In genomic region chr1:192810253-192810880, GRCh38 we compare ENCODE assay signal across 8 cellular contexts. TPM values are rescaled to one million over a fixed set of nuclear protein-coding genes. Genes with fewer than 3 reads are reported as not detected.
DNase-seq lines count a peak whose midpoint lies in the region; ATAC-seq, FAIRE-seq and TF ChIP-seq lines count a peak whose summit lies in the region.

No MANE protein-coding gene starts in this region.

- TF ChIP-seq CTCF in GM23338 (conservative IDR thresholded peaks at IDR 0.05; ENCODE audit: low read depth in 2 of 2), result no peak
- TF ChIP-seq CTCF in OCI-LY3 (IDR thresholded peaks at IDR 0.05; ENCODE audit: low read depth, low read length), result no peak
- no peak for TF ChIP-seq CTCF in neural progenitor cell (IDR thresholded peaks at IDR 0.05)

- no peak for FAIRE-seq in frontal cortex (lab: Jason Lieb, UNC)

- peaks cover 6% of the 10 kb centered on the region; the same call in 1 of the 2 replicates for H3K79me2 ChIP-seq in GM23338 (replicated peaks; ENCODE audit: insufficient read depth)
- H3K79me2 ChIP-seq in OCI-LY3 (ENCODE audit: low read length), result peaks cover 8% of the 10 kb centered on the region; the same call in 1 of the 2 replicates
- no peaks in the 10 kb centered on the region for H3K79me2 ChIP-seq in neural progenitor cell (ENCODE audit: low read depth)

- no peaks in the 10 kb centered on the region for H3K9me3 ChIP-seq in OCI-LY3 (ENCODE audit: insufficient read depth, low read length)
- H3K9me3 ChIP-seq in neural progenitor cell (ENCODE audit: low read depth), result no peaks in the 10 kb centered on the region

- H3K27ac Mint-ChIP-seq in GM23338 (no peak overlapping the region), neural progenitor cell (peak overlapping the region; percentile 47)
- H3K27ac Mint-ChIP-seq in effector memory CD8-positive, alpha-beta T cell, result peak overlapping the region; percentile 70 to 98

- H3K4me3 Mint-ChIP-seq in GM23338 (peak overlapping the region; percentile 96), neural progenitor cell (peak overlapping the region; percentile 99)
- H3K4me3 Mint-ChIP-seq in effector memory CD8-positive, alpha-beta T cell, result peak overlapping the region; percentile 97 to 100

- H3K36me3 ChIP-seq in GM23338 (ENCODE audit: insufficient read depth), result peaks cover 9% of the 10 kb centered on the region
- peaks cover 24% of the 10 kb centered on the region for H3K36me3 ChIP-seq in OCI-LY3 (replicated peaks; ENCODE audit: low read depth, low read length)
- no peaks in the 10 kb centered on the region for H3K36me3 ChIP-seq in neural progenitor cell

- H3K36me3 Mint-ChIP-seq in GM23338 (ENCODE audit: low read depth) (peaks cover 11% of the 10 kb centered on the region; the same call in 2 of the 3 replicates), neural progenitor cell (peaks cover 8% of the 10 kb centered on the region)
- peaks cover 56% of the 10 kb centered on the region for H3K36me3 Mint-ChIP-seq in effector memory CD8-positive, alpha-beta T cell (ENCODE audit: insufficient read depth)

- peak; percentile 65 for DNase-seq in DMS53 (lab: John Stamatoyannopoulos, UW)
- no peak for DNase-seq in GM23338 (ENCODE audit: low spot score)
- no peak for DNase-seq in effector memory CD8-positive, alpha-beta T cell
- peak; percentile 84 for DNase-seq in neural progenitor cell (ENCODE audit: low spot score)
- no peak for DNase-seq in epidermal melanocyte (ENCODE audit: insufficient read length, low spot score)
- DNase-seq in frontal cortex (ENCODE audit: low spot score in 2 of 2), result no peak
- DNase-seq in foreskin melanocyte, result no peak

- H3K9ac ChIP-seq in OCI-LY3 (ENCODE audit: low read length) (peak overlapping the region; percentile 71), neural progenitor cell (no peak overlapping the region)

- peak overlapping the region; percentile 93 for H3K4me3 ChIP-seq in GM23338
- peak overlapping the region; percentile 81 for H3K4me3 ChIP-seq in OCI-LY3 (ENCODE audit: low read length)
- H3K4me3 ChIP-seq in neural progenitor cell, result peak overlapping the region; percentile 86

- peak; percentile 3; the same call in 2 of the 3 replicates for ATAC-seq in GM23338
- no peak for ATAC-seq in effector memory CD8-positive, alpha-beta T cell (replicated peaks)

- no peaks in the 10 kb centered on the region; the same call in 1 of the 2 replicates for H3F3A ChIP-seq in GM23338 (replicated peaks; ENCODE audit: low read depth)
- peaks cover 18% of the 10 kb centered on the region for H3F3A ChIP-seq in neural progenitor cell (ENCODE audit: low read depth)

- H3K27ac ChIP-seq in GM23338 (ENCODE audit: low read depth) (no peak overlapping the region), OCI-LY3 (ENCODE audit: low read length) (peak overlapping the region; percentile 60), neural progenitor cell (no peak overlapping the region)

- H3K4me1 Mint-ChIP-seq in GM23338 (peaks cover 25% of the 10 kb centered on the region), neural progenitor cell (peaks cover 28% of the 10 kb centered on the region)
- H3K4me1 Mint-ChIP-seq in effector memory CD8-positive, alpha-beta T cell (ENCODE audit: low read depth in 2 of 2), result peaks cover 28 to 29% of the 10 kb centered on the region in 2 donors

- no peaks in the 10 kb centered on the region; the same call in 2 of the 3 replicates for H3K9me3 Mint-ChIP-seq in GM23338
- no peaks in the 10 kb centered on the region for H3K9me3 Mint-ChIP-seq in effector memory CD8-positive, alpha-beta T cell
- H3K9me3 Mint-ChIP-seq in neural progenitor cell, result no peaks in the 10 kb centered on the region

- H3K27me3 Mint-ChIP-seq in GM23338 (ENCODE audit: insufficient read depth, low read depth, poor library complexity) (peaks cover 18% of the 10 kb centered on the region), neural progenitor cell (ENCODE audit: insufficient read depth, low read depth) (peaks cover 5% of the 10 kb centered on the region)
- H3K27me3 Mint-ChIP-seq in effector memory CD8-positive, alpha-beta T cell, result no peaks in the 10 kb centered on the region

- H4K20me1 ChIP-seq in GM23338 (replicated peaks; ENCODE audit: insufficient read depth) (no peaks in the 10 kb centered on the region), OCI-LY3 (ENCODE audit: insufficient read depth, low read length) (peaks cover 16% of the 10 kb centered on the region), neural progenitor cell (ENCODE audit: low read depth) (peaks cover 13% of the 10 kb centered on the region)

- H2AFZ ChIP-seq in GM23338 (no peak overlapping the region), OCI-LY3 (ENCODE audit: low read depth, low read length) (no peak overlapping the region), neural progenitor cell (replicated peaks) (no peak overlapping the region)

- no peaks in the 10 kb centered on the region for H3K9me2 ChIP-seq in GM23338 (ENCODE audit: insufficient read depth)

- peak overlapping the region; percentile 89 for H3K4me2 ChIP-seq in GM23338
- H3K4me2 ChIP-seq in OCI-LY3 (ENCODE audit: low read length), result peak overlapping the region; percentile 98
- peak overlapping the region; percentile 94 for H3K4me2 ChIP-seq in neural progenitor cell

- H3K4me1 ChIP-seq in GM23338 (ENCODE audit: insufficient read depth) (peaks cover 15% of the 10 kb centered on the region), OCI-LY3 (ENCODE audit: low read length) (peaks cover 30% of the 10 kb centered on the region), neural progenitor cell (peaks cover 13% of the 10 kb centered on the region)

- peaks cover 13% of the 10 kb centered on the region for H3K27me3 ChIP-seq in GM23338 (ENCODE audit: insufficient read depth)
- no peaks in the 10 kb centered on the region for H3K27me3 ChIP-seq in OCI-LY3 (ENCODE audit: low read depth, low read length)
- peaks cover 41% of the 10 kb centered on the region for H3K27me3 ChIP-seq in neural progenitor cell

TF ChIP-seq in GM23338, 12 proteins besides CTCF, POLR2A, EP300 and RAD21:
- TF ChIP-seq EZH2 (IDR thresholded peaks at IDR 0.05; ENCODE audit: low read depth, unreplicated experiment) (no peak), CREB1 (CRISPR knock-in tag; IDR thresholded peaks at IDR 0.05; ENCODE audit: low read depth) (no peak), NANOG (IDR thresholded peaks at IDR 0.05; ENCODE audit: borderline replicate concordance) (no peak), ZNF331 (CRISPR knock-in tag; IDR thresholded peaks at IDR 0.05; ENCODE audit: low read depth) (no peak), JUNB (IDR thresholded peaks at IDR 0.05; ENCODE audit: unreplicated experiment) (no peak), ZNF114 (CRISPR knock-in tag; IDR thresholded peaks at IDR 0.05) (no peak), POLR2AphosphoS5 (IDR thresholded peaks at IDR 0.05; ENCODE audit: low read depth) (no peak), STAT1 (IDR thresholded peaks at IDR 0.05; ENCODE audit: unreplicated experiment) (no peak), REST (IDR thresholded peaks at IDR 0.05; ENCODE audit: unreplicated experiment) (no peak)
- TF ChIP-seq, protein P1, sequence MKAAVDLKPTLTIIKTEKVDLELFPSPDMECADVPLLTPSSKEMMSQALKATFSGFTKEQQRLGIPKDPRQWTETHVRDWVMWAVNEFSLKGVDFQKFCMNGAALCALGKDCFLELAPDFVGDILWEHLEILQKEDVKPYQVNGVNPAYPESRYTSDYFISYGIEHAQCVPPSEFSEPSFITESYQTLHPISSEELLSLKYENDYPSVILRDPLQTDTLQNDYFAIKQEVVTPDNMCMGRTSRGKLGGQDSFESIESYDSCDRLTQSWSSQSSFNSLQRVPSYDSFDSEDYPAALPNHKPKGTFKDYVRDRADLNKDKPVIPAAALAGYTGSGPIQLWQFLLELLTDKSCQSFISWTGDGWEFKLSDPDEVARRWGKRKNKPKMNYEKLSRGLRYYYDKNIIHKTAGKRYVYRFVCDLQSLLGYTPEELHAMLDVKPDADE (IDR thresholded peaks at IDR 0.05), result no peak

RNA-seq across cellular contexts. Expression of gene RGS2, which starts 1.5 kb away (rescaled TPM):
- total RNA-seq in GM23338 (2014; rRNA removed; shearing (Covaris generic)), result 13.1 and 13.8 TPM in 2 replicates
- 17.7 and 24.8 TPM in 2 replicates for polyA plus RNA-seq in GM23338 (2016; fragmentation: Nextera tagmentation; extraction: Ambion mirVana)
- total RNA-seq in neural progenitor cell (ENCODE audit: low replicate concordance), result 13.4 and 14.4 TPM in 2 replicates
- 55.4 TPM for total RNA-seq in frontal cortex

Comparison
In these comparisons a context has a peak if more than half of its experiments do, and no peak if none do; other contexts are left out.
1. DNase-seq: peak in DMS53 (single experiment) and neural progenitor cell (single experiment); none in GM23338 (single experiment), effector memory CD8-positive, alpha-beta T cell (0 of 3), epidermal melanocyte (single experiment), frontal cortex (0 of 2) and foreskin melanocyte (single experiment).
2. Peak in every context shown above with its lines, with median percentiles within 50 percentile points of each other: H3K4me2 ChIP-seq, H3K4me3 ChIP-seq and H3K4me3 Mint-ChIP-seq.